In genomic region chr10:79195091-79195923, GRCh38 we compare ENCODE assay signal across 8 cellular contexts.
DNase-seq lines count a peak whose midpoint lies in the region; ATAC-seq, FAIRE-seq and TF ChIP-seq lines count a peak whose summit lies in the region.

No MANE protein-coding gene starts in this region.

- H3K79me2 ChIP-seq in KMS-11 (ENCODE audit: insufficient read depth, low read depth) = no peaks in the 10 kb centered on the region

- FAIRE-seq in frontal cortex (lab: Jason Lieb, UNC) = no peak

- H3K27ac ChIP-seq in KMS-11 = no peak overlapping the region

- no peaks in the 10 kb centered on the region for H3K36me3 ChIP-seq in KMS-11 (ENCODE audit: insufficient read depth)

- H3K9ac ChIP-seq in KMS-11 = no peak overlapping the region

- H3K27me3 ChIP-seq in KMS-11 (ENCODE audit: insufficient read depth, low read depth) = no peaks in the 10 kb centered on the region

- H3K4me3 ChIP-seq in KMS-11 (IDR thresholded peaks at IDR 0.05; ENCODE audit: insufficient read depth, low read depth, low read length) = no peak overlapping the region

- H3K4me2 ChIP-seq in KMS-11 = no peak overlapping the region

- TF ChIP-seq CTCF in KMS-11 (conservative IDR thresholded peaks at IDR 0.05; ENCODE audit: low read depth, low read length) = peak; percentile 86

- H2AFZ ChIP-seq in KMS-11 (ENCODE audit: low read depth) = no peak overlapping the region; the same call in 1 of the 2 replicates

- no peaks in the 10 kb centered on the region for H4K20me1 ChIP-seq in KMS-11 (ENCODE audit: insufficient read depth)

- DNase-seq in DMS 273 treated with DMSO at 0.1 percent for 48 hours (lab: John Stamatoyannopoulos, UW) (peak; percentile 49), SIG-M5 treated with dmso at 0.1 percent for 504 hours (lab: John Stamatoyannopoulos, UW; ENCODE audit: unreplicated experiment) (peak; percentile 48), activated gamma-delta T cell (lab: John Stamatoyannopoulos, UW) (peak; percentile 45), frontal cortex (ENCODE audit: low spot score in 2 of 2) (peak; percentile 71 to 85), occipital lobe (lab: John Stamatoyannopoulos, UW) (peak; percentile 78), superior temporal gyrus (ENCODE audit: extremely low spot score) (peak; percentile 89)

- H3K4me1 ChIP-seq in KMS-11 (ENCODE audit: low read depth, poor library complexity, severe bottlenecking) = no peaks in the 10 kb centered on the region

- ATAC-seq in GM21528 (IDR thresholded peaks at IDR 0.05; ENCODE audit: low FRiP score, unreplicated experiment) = peak; percentile 83
